In the genomic region with DNA sequence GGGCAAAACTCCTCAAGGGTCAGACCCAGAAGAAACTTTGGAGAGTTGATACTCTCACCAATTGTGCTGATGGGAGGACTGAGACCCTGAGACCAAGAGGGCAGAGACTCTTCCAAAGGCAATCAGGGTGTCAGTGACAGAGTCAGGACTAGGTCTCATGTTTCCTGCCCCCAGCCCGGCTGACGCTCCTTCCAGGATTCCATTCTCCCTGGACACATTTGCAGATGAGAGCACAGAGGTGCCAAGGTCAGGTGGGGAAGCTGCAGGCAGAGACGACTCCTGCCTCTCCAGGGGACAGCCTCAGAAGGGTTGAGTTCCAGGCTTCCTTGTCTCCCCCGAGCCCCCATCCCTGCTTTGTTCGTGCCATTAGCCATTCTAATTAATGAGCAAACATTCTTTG, we compare ENCODE assay signal across 31 cellular contexts.
"Had no signal": no experiment of that assay in that cellular context is flagged by ENCODE, and none has a peak within 500 bp of the region (broad histone marks: within the 10 kb centered on the region; RNA-seq: fewer than 3 reads in every experiment).

No MANE protein-coding gene starts in this region.

- H3K9me3 ChIP-seq: esophagus squamous epithelium, heart right ventricle, ovary, psoas muscle, right lobe of liver, stomach, thyroid gland had no signal

- H3K27me3 ChIP-seq: neural progenitor cell, ovary, right lobe of liver, thyroid gland had no signal

- H3K4me3 ChIP-seq: dorsolateral prefrontal cortex, esophagus squamous epithelium, heart right ventricle, lung, neural progenitor cell, ovary, psoas muscle, right lobe of liver, smooth muscle cell, stomach, thyroid gland had no signal

- ATAC-seq: heart right ventricle; left colon; left ventricle myocardium superior; natural killer cell; psoas muscle; right lobe of liver; stimulated activated effector memory CD8-positive, alpha-beta T cell treated with anti-CD3 and anti-CD28 coated beads, Interleukin-12 subunit alpha, Interleukin-12 subunit beta, amount 100 ng/mL, for 72 hours had no signal

- H3K9me3 Mint-ChIP-seq: memory B cell; natural killer cell; neural progenitor cell; stimulated activated effector memory CD8-positive, alpha-beta T cell treated with anti-CD3 and anti-CD28 coated beads, Interleukin-12 subunit alpha, Interleukin-12 subunit beta, amount 100 ng/mL, for 72 hours had no signal

- H3K4me1 ChIP-seq: esophagus squamous epithelium, heart right ventricle, psoas muscle, right lobe of liver, stomach, thyroid gland had no signal

- H3K4me1 Mint-ChIP-seq: memory B cell; natural killer cell; stimulated activated effector memory CD8-positive, alpha-beta T cell treated with anti-CD3 and anti-CD28 coated beads, Interleukin-12 subunit alpha, Interleukin-12 subunit beta, amount 100 ng/mL, for 72 hours had no signal

- H3K27ac Mint-ChIP-seq: memory B cell; natural killer cell; neural progenitor cell; stimulated activated effector memory CD8-positive, alpha-beta T cell treated with anti-CD3 and anti-CD28 coated beads, Interleukin-12 subunit alpha, Interleukin-12 subunit beta, amount 100 ng/mL, for 72 hours had no signal

- FAIRE-seq: colon, endothelial cell of umbilical vein, islet of Langerhans had no signal

- H3K4me3 Mint-ChIP-seq: memory B cell; natural killer cell; neural progenitor cell; stimulated activated effector memory CD8-positive, alpha-beta T cell treated with anti-CD3 and anti-CD28 coated beads, Interleukin-12 subunit alpha, Interleukin-12 subunit beta, amount 100 ng/mL, for 72 hours had no signal

- DNase-seq: central memory CD4-positive, alpha-beta T cell; effector CD8-positive, alpha-beta T cell; esophagus squamous epithelium; foreskin melanocyte; glutamatergic neuron; heart right ventricle; hippocampal formation; left colon; left ventricle myocardium superior; natural killer cell; nucleus accumbens; ovary; posterior cingulate gyrus; psoas muscle; right lobe of liver; stimulated activated CD4-positive, alpha-beta T cell treated with anti-CD3 and anti-CD28 coated beads, Interleukin-12 subunit alpha, Interleukin-12 subunit beta, amount 100 ng/mL, for 4 hours; stimulated activated CD4-positive, alpha-beta T cell treated with anti-CD3 and anti-CD28 coated beads, Interleukin-1b, Interleukin-23, amount 100 ng/mL, for 48 hours; stimulated activated CD4-positive, alpha-beta T cell treated with anti-CD3 and anti-CD28 coated beads, Interleukin-4, amount 100 ng/mL, for 1 hour; stimulated activated naive CD4-positive, alpha-beta T cell treated with Interleukin-2 at 50 U/mL for 16 hours; stomach; thyroid gland; trophoblast cell had no signal

- H3K9ac ChIP-seq: neural progenitor cell had no signal

- H3K36me3 Mint-ChIP-seq: memory B cell; natural killer cell; neural progenitor cell; stimulated activated effector memory CD8-positive, alpha-beta T cell treated with anti-CD3 and anti-CD28 coated beads, Interleukin-12 subunit alpha, Interleukin-12 subunit beta, amount 100 ng/mL, for 72 hours had no signal

- H3K36me3 ChIP-seq: esophagus squamous epithelium, heart right ventricle, neural progenitor cell, ovary, right lobe of liver, stomach, thyroid gland had no signal

- H3K27ac ChIP-seq: dorsolateral prefrontal cortex, esophagus squamous epithelium, heart right ventricle, neural progenitor cell, ovary, psoas muscle, right lobe of liver, stomach, thyroid gland had no signal
